Comparison of ENCODE assay signal across 31 cellular contexts in genomic region chr13:75547917-75548316, GRCh38. TPM values are rescaled to one million over a fixed set of nuclear protein-coding genes. Genes with fewer than 3 reads are reported as not detected.
DNase-seq lines count a peak whose midpoint lies in the region; ATAC-seq and TF ChIP-seq lines count a peak whose summit lies in the region.
"Had no signal": no experiment of that assay in that cellular context is flagged by ENCODE, and none has a peak within 500 bp of the region (broad histone marks: within the 10 kb centered on the region; RNA-seq: fewer than 3 reads in every experiment).

No MANE protein-coding gene starts in this region.

- DNase-seq in MCF 10A (ENCODE audit: unreplicated experiment) (peak; percentile 8), breast epithelium (ENCODE audit: low spot score in 2 of 2) (no peak), amniotic epithelial cell (ENCODE audit: low read depth) (peak; percentile 82), kidney tubule cell (ENCODE audit: low spot score) (peak; percentile 32), DMS153 (lab: John Stamatoyannopoulos, UW) (no peak)
- DNase-seq: activated CD4-positive, alpha-beta T cell treated with anti-CD3 and anti-CD28 coated beads, Interleukin-2, amount 50 U/mL, for 4 hours; activated naive CD4-positive, alpha-beta T cell treated with Interleukin-2 at 50 U/mL for 16 hours; AML-193; amniotic stem cell; CD8-positive, alpha-beta T cell; effector memory CD4-positive, alpha-beta T cell; erythroblast; heart right ventricle; left cardiac atrium; NCI-H1092; NCI-H1930; NCI-H526; Peyer's patch; sigmoid colon; stimulated activated CD4-positive, alpha-beta T cell treated with anti-CD3 and anti-CD28 coated beads, Interleukin-15, amount 100 ng/mL, for 24 hours; stimulated activated naive CD8-positive, alpha-beta T cell treated with anti-CD3 and anti-CD28 coated beads, Interleukin-15, Interleukin-2, amounts not matched to agents 100 U/mL and 50 U/mL, for 24 hours; SW 1271; T1000; testis; uterus had no signal

- no peak overlapping the region for H3K4me3 Mint-ChIP-seq in MCF 10A (ENCODE audit: unreplicated experiment)
- H3K4me3 Mint-ChIP-seq: CD8-positive, alpha-beta T cell had no signal

- no peaks in the 10 kb centered on the region for H3K9me3 Mint-ChIP-seq in MCF 10A (ENCODE audit: unreplicated experiment)
- H3K9me3 Mint-ChIP-seq: CD8-positive, alpha-beta T cell had no signal

- TF ChIP-seq POLR2A in breast epithelium (IDR thresholded peaks at IDR 0.05) = no peak

- H3K27ac Mint-ChIP-seq in MCF 10A (ENCODE audit: low read depth, unreplicated experiment) = no peak overlapping the region
- H3K27ac Mint-ChIP-seq: CD8-positive, alpha-beta T cell; progenitor cell of endocrine pancreas had no signal

- H3K36me3 Mint-ChIP-seq in MCF 10A (ENCODE audit: insufficient read depth, unreplicated experiment) = peaks cover 5% of the 10 kb centered on the region

- intact Hi-C loops in MCF 10A (cut with micrococcal nuclease) = loop anchor here (2.0 kb wide), 1 partner anchor 175 kb away; no protein-coding TSS in a partner anchor
- intact Hi-C loops in breast epithelium (cut with DNase I; ENCODE audit: low total_unique reads) = no loop called here

- ATAC-seq in GM21723 (IDR thresholded peaks at IDR 0.05; ENCODE audit: unreplicated experiment) = no peak
- ATAC-seq in GM18867 (IDR thresholded peaks at IDR 0.05; ENCODE audit: unreplicated experiment) = no peak
- no peak for ATAC-seq in GM19324 (IDR thresholded peaks at IDR 0.05; ENCODE audit: low FRiP score, unreplicated experiment)
- ATAC-seq: CD8-positive, alpha-beta T cell; heart right ventricle; stimulated activated naive CD8-positive, alpha-beta T cell treated with anti-CD3 and anti-CD28 coated beads, Interleukin-15, Interleukin-2, amounts not matched to agents 100 U/mL and 50 U/mL, for 24 hours had no signal

- no peaks in the 10 kb centered on the region for H3K36me3 ChIP-seq in breast epithelium
- H3K36me3 ChIP-seq: heart right ventricle, neutrophil, Peyer's patch, sigmoid colon, uterus had no signal

- H3K4me1 Mint-ChIP-seq in MCF 10A (ENCODE audit: insufficient read depth, unreplicated experiment) = peaks cover 20% of the 10 kb centered on the region

- no peaks in the 10 kb centered on the region for H3K27me3 ChIP-seq in breast epithelium
- H3K27me3 ChIP-seq: heart right ventricle, neutrophil, Peyer's patch, sigmoid colon, testis, uterus had no signal

- TF ChIP-seq CTCF in MCF 10A (IDR thresholded peaks at IDR 0.05; ENCODE audit: unreplicated experiment) (no peak), breast epithelium (IDR thresholded peaks at IDR 0.05) (no peak)

- H3K4me1 ChIP-seq in breast epithelium = peaks cover 0 to 10% of the 10 kb centered on the region in 2 donors
- H3K4me1 ChIP-seq: uterus had no signal

- no peaks in the 10 kb centered on the region for H3K27me3 Mint-ChIP-seq in MCF 10A (ENCODE audit: insufficient read depth, unreplicated experiment)
- H3K27me3 Mint-ChIP-seq: progenitor cell of endocrine pancreas had no signal

- no peaks in the 10 kb centered on the region for H3K9me3 ChIP-seq in breast epithelium
- H3K9me3 ChIP-seq: heart right ventricle, neutrophil, Peyer's patch, sigmoid colon, testis, uterus had no signal

- no TSS peak for BruUV-seq in MCF 10A (replicated peaks; lab: Mats Ljungman, UMichigan)

- H3K27ac ChIP-seq in breast epithelium = no peak overlapping the region
- H3K27ac ChIP-seq: coronary artery, heart right ventricle, neutrophil, Peyer's patch, sigmoid colon, testis, uterus had no signal

- CTCF ChIA-PET in MCF 10A (lab: Yijun Ruan, JAX) = interaction anchor here (0.7 to 1.4 kb wide), 4 partner anchors 65 to 181 kb away, joined by 3 to 6 read pairs (median 3); no protein-coding TSS in a partner anchor

- no peak overlapping the region for H3K4me3 ChIP-seq in breast epithelium
- H3K4me3 ChIP-seq: coronary artery, heart right ventricle, Peyer's patch, sigmoid colon, testis, uterus had no signal

- POLR2A ChIA-PET in MCF 10A (lab: Yijun Ruan, JAX) = interaction anchor here (1.2 to 4.0 kb wide), 2 partner anchors 11 to 66 kb away, joined by 7 to 16 read pairs; partner anchors contain the start of genes COMMD6 and TBC1D4

RNA-seq across cellular contexts. Expression of gene UCHL3, which starts 1.7 kb away (rescaled TPM):
- total RNA-seq in MCF 10A (2022) (49.9 and 79.3 TPM in 2 replicates), breast epithelium (10 to 100 TPM; 29.2 to 33.2 (median 29.6) TPM)

RNA-seq across cellular contexts. Expression of gene COMMD6, which starts 10.3 kb away (rescaled TPM):
- 132 TPM in 2 replicates for total RNA-seq in MCF 10A (2022)
- 10 to 100 TPM; 43.6 to 93.2 (median 47.7) TPM for total RNA-seq in breast epithelium

Comparison
In these comparisons a context has a peak if more than half of its experiments do, and no peak if none do; other contexts are left out.
1. DNase-seq: peak in MCF 10A (single experiment), amniotic epithelial cell (single experiment) and kidney tubule cell (single experiment); none in breast epithelium (0 of 2) and DMS153 (single experiment).